Comparison of ENCODE assay signal across 8 cellular contexts in genomic region chr9:109319631-109320233, GRCh38. TPM values are rescaled to one million over a fixed set of nuclear protein-coding genes. Genes with fewer than 3 reads are reported as not detected.
A peak's percentile ranks its signal among the peaks of the same experiment; 100 is the strongest.
DNase-seq lines count a peak whose midpoint lies in the region; ATAC-seq and TF ChIP-seq lines count a peak whose summit lies in the region.

No MANE protein-coding gene starts in this region.

- H3K4me1 Mint-ChIP-seq in activated CD4-positive, alpha-beta T cell treated with anti-CD3 and anti-CD28 coated beads, Interleukin-2, amount 10 ng/mL, durations not matched to agents 24 days and 14 days = peaks cover 7% of the 10 kb centered on the region

- peak overlapping the region; percentile 92 to 100 (median 94) for H3K27ac ChIP-seq in body of pancreas
- H3K27ac ChIP-seq in lung (ENCODE audit: low read depth in 1 of 2, low read length in 1 of 2) = peak overlapping the region in 1 of 2 donors; percentile 32
- no peak overlapping the region for H3K27ac ChIP-seq in aorta (ENCODE audit: low read depth in 1 of 2, low read length in 2 of 2)

- no peaks in the 10 kb centered on the region for H3K9me3 Mint-ChIP-seq in activated CD4-positive, alpha-beta T cell treated with anti-CD3 and anti-CD28 coated beads, Interleukin-2, amount 10 ng/mL, durations not matched to agents 24 days and 14 days

- H3K4me3 ChIP-seq in body of pancreas (peak overlapping the region; percentile 64 to 79), lung (peak overlapping the region; percentile 38), aorta (ENCODE audit: low read length in 2 of 2) (peak overlapping the region; percentile 45 to 90)

- TF ChIP-seq POLR2A in body of pancreas (IDR thresholded peaks at IDR 0.05) = peak; percentile 13 to 42 (median 37)

- H3K27ac Mint-ChIP-seq in activated CD4-positive, alpha-beta T cell treated with anti-CD3 and anti-CD28 coated beads, Interleukin-2, amount 10 ng/mL, durations not matched to agents 24 days and 14 days = peak overlapping the region; percentile 73

- 2% methylated on average over 25 to 39 of the region's 39 CpGs for WGBS in body of pancreas, 2 donors
- WGBS in lung, 2 donors = 4% methylated on average over 26 to 39 of the region's 39 CpGs
- 10 to 11% methylated on average over 29 to 39 of the region's 39 CpGs for WGBS in aorta, 2 donors

- peak; percentile 15 for ATAC-seq in body of pancreas
- ATAC-seq in lung (ENCODE audit: insufficient read depth, low FRiP score) = no peak
- no peak for ATAC-seq in aorta (ENCODE audit: low FRiP score)
- ATAC-seq in HG03097 (IDR thresholded peaks at IDR 0.05; ENCODE audit: low FRiP score, unreplicated experiment) = no peak

- H3K27me3 ChIP-seq in body of pancreas (no peaks in the 10 kb centered on the region), lung (ENCODE audit: control insufficient read depth, insufficient read depth) (no peaks in the 10 kb centered on the region), aorta (ENCODE audit: control insufficient read depth in 1 of 2, insufficient read depth in 2 of 2, low read length in 1 of 2) (no peaks in the 10 kb centered on the region)

- DNase-seq in activated CD4-positive, alpha-beta T cell treated with anti-CD3 and anti-CD28 coated beads, Interleukin-2, amount 10 ng/mL, durations not matched to agents 24 days and 14 days = peak; percentile 66
- DNase-seq in activated CD4-positive, alpha-beta T cell treated with anti-CD3 and anti-CD28 coated beads for 4 hours = no peak
- peak; percentile 30 for DNase-seq in HK-2 (ENCODE audit: unreplicated experiment)
- DNase-seq in body of pancreas = peak; percentile 53 to 66 (median 58)
- no peak for DNase-seq in lung (ENCODE audit: low spot score)
- peak in 1 of 2 donors; percentile 73 for DNase-seq in aorta
- DNase-seq in cerebellar cortex (ENCODE audit: low spot score) = no peak

- peaks cover 72% of the 10 kb centered on the region for H3K27me3 Mint-ChIP-seq in activated CD4-positive, alpha-beta T cell treated with anti-CD3 and anti-CD28 coated beads, Interleukin-2, amount 10 ng/mL, durations not matched to agents 24 days and 14 days

- intact Hi-C loops in activated CD4-positive, alpha-beta T cell treated with anti-CD3 and anti-CD28 coated beads, Interleukin-2, amount 10 ng/mL, durations not matched to agents 24 days and 14 days (cut with micrococcal nuclease) = loop anchor here (5.0 to 10.0 kb wide), 5 partner anchors 83 to 385 kb away; partner anchors contain the start of genes ABITRAM and ELP1
- intact Hi-C loops in body of pancreas (cut with DNase I) = loop anchor here (10.0 kb wide), 1 partner anchor 135 kb away; no protein-coding TSS in a partner anchor
- intact Hi-C loops in aorta (cut with DNase I) = loop anchor here (2.0 to 10.0 kb wide), 3 partner anchors 75 to 385 kb away; partner anchors contain the start of genes ABITRAM (in 1 of the 2) and ELP1 (in 1 of the 2)

- H3K4me3 Mint-ChIP-seq in activated CD4-positive, alpha-beta T cell treated with anti-CD3 and anti-CD28 coated beads, Interleukin-2, amount 10 ng/mL, durations not matched to agents 24 days and 14 days = peak overlapping the region; percentile 81

- H3K4me1 ChIP-seq in body of pancreas = peaks cover 43% of the 10 kb centered on the region
- H3K4me1 ChIP-seq in lung (ENCODE audit: control insufficient read depth in 2 of 2, insufficient read depth in 2 of 2, low read length in 2 of 2) = peaks cover 0 to 9% of the 10 kb centered on the region in 2 donors
- no peaks in the 10 kb centered on the region for H3K4me1 ChIP-seq in aorta (ENCODE audit: control insufficient read depth in 1 of 2, insufficient read depth in 2 of 2, low read length in 2 of 2)

- H3K36me3 ChIP-seq in body of pancreas (replicated peaks in 1 of 2; ENCODE audit: insufficient read depth in 1 of 2, low read depth in 2 of 2) (no peaks in the 10 kb centered on the region), lung (ENCODE audit: control insufficient read depth in 2 of 2, insufficient read depth in 2 of 2, low read length in 2 of 2) (no peaks in the 10 kb centered on the region), aorta (ENCODE audit: control insufficient read depth in 1 of 2, insufficient read depth in 2 of 2, low read length in 1 of 2) (no peaks in the 10 kb centered on the region)

- H3K9me3 ChIP-seq in body of pancreas (no peaks in the 10 kb centered on the region), lung (ENCODE audit: control insufficient read depth in 2 of 2, insufficient read depth in 1 of 2, low read length in 1 of 2) (no peaks in the 10 kb centered on the region), aorta (ENCODE audit: control insufficient read depth, low read length) (no peaks in the 10 kb centered on the region)

- TF ChIP-seq CTCF in body of pancreas (IDR thresholded peaks at IDR 0.05) = no peak
- no peak for TF ChIP-seq CTCF in lung (IDR thresholded peaks at IDR 0.05; ENCODE audit: control extremely low read depth, extremely low read depth)

- H3K36me3 Mint-ChIP-seq in activated CD4-positive, alpha-beta T cell treated with anti-CD3 and anti-CD28 coated beads, Interleukin-2, amount 10 ng/mL, durations not matched to agents 24 days and 14 days (ENCODE audit: low read depth) = no peaks in the 10 kb centered on the region

RNA-seq across cellular contexts. Expression of gene EPB41L4B, which starts 1.1 kb away (rescaled TPM):
- total RNA-seq in activated CD4-positive, alpha-beta T cell treated with anti-CD3 and anti-CD28 coated beads, Interleukin-2, amount 10 ng/mL, durations not matched to agents 24 days and 14 days = 1.2 and 1.5 TPM in 2 replicates
- total RNA-seq in body of pancreas (100 to 1,000 TPM in 1 of 2 donors, 10 to 100 TPM in 1; 41.9 to 122 TPM), lung (10 to 100 TPM; 13.9 to 14.5 TPM), aorta (1 to 10 TPM in 1 of 2 donors, under 1 TPM in 1; 0.63 to 1.3 TPM)
- polyA plus RNA-seq in lung (10 to 100 TPM in 1 of 2 donors, 1 to 10 TPM in 1; 6.0 to 10.4 TPM), aorta (10 to 100 TPM in 1 of 2 donors, under 1 TPM in 1; 0.74 to 23.0 TPM)

Comparison
In these comparisons a context has a peak if more than half of its experiments do, and no peak if none do; other contexts are left out.
1. DNase-seq: peak in activated CD4-positive, alpha-beta T cell treated with anti-CD3 and anti-CD28 coated beads, Interleukin-2, amount 10 ng/mL, durations not matched to agents 24 days and 14 days (single experiment), HK-2 (single experiment) and body of pancreas (4 of 4); none in activated CD4-positive, alpha-beta T cell treated with anti-CD3 and anti-CD28 coated beads for 4 hours (0 of 2), lung (single experiment) and cerebellar cortex (single experiment).
2. H3K27ac ChIP-seq: peak in body of pancreas (4 of 4); none in aorta (0 of 2).
3. Peak in every context shown above with its lines, with median percentiles within 50 percentile points of each other: H3K4me3 ChIP-seq.